Comparison of ENCODE assay signal across 9 cellular contexts in the genomic region with DNA sequence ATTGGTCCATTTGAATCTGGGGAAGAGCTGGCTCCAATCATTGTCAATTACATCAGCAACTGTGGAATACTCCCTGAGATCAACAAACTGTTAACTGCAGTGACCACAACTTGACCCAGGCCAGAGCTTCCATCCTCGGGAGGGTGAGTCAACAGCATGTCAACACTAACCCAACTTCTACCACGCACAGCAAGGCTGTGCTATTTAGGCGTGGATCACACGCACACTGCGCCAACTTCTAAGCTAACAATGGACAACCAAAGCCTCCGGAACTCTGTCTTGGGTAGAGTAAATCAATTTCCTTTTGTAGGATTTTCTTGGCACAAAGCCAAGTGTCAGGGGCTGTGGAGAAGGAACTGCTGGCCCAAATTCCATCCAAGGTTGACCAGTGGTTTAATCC. TPM values are rescaled to one million over a fixed set of nuclear protein-coding genes. Genes with fewer than 3 reads are reported as not detected.
DNase-seq lines count a peak whose midpoint lies in the region; ATAC-seq and TF ChIP-seq lines count a peak whose summit lies in the region.
"Had no signal": no experiment of that assay in that cellular context is flagged by ENCODE, and none has a peak within 500 bp of the region (broad histone marks: within the 10 kb centered on the region; RNA-seq: fewer than 3 reads in every experiment).

No MANE protein-coding gene starts in this region.

- peak overlapping the region; percentile 88 for H3K27ac Mint-ChIP-seq in WTC11
- no peak overlapping the region for H3K27ac Mint-ChIP-seq in activated naive CD8-positive, alpha-beta T cell treated with anti-CD3 and anti-CD28 coated beads, Interleukin-2, amount 50 U/mL, for 24 hours
- H3K27ac Mint-ChIP-seq: B cell had no signal

- H3K4me1 ChIP-seq in right atrium auricular region (peaks cover 0 to 45% of the 10 kb centered on the region in 2 donors), tibial artery (peaks cover 0 to 25% (median 11%) of the 10 kb centered on the region in 4 donors)

- no peak overlapping the region for H3K4me3 Mint-ChIP-seq in WTC11
- H3K4me3 Mint-ChIP-seq in activated naive CD8-positive, alpha-beta T cell treated with anti-CD3 and anti-CD28 coated beads, Interleukin-2, amount 50 U/mL, for 24 hours = no peak overlapping the region
- H3K4me3 Mint-ChIP-seq: B cell had no signal

- POLR2A ChIA-PET in WTC11 (lab: Charles Lee) = interaction anchor here (0.6 kb wide), 1 partner anchor 12 kb away, joined by 6 read pairs; no protein-coding TSS in a partner anchor

- H3K27ac ChIP-seq in right atrium auricular region (peak overlapping the region; percentile 18 to 55), tibial artery (no peak overlapping the region)

- H3K4me3 ChIP-seq in right atrium auricular region = no peak overlapping the region
- no peak overlapping the region for H3K4me3 ChIP-seq in tibial artery

- no peaks in the 10 kb centered on the region for H3K9me3 ChIP-seq in right atrium auricular region
- no peaks in the 10 kb centered on the region for H3K9me3 ChIP-seq in tibial artery

- H3K27me3 ChIP-seq in right atrium auricular region (no peaks in the 10 kb centered on the region), tibial artery (no peaks in the 10 kb centered on the region)

- H3K27me3 Mint-ChIP-seq in WTC11 (ENCODE audit: low read depth) = no peaks in the 10 kb centered on the region
- H3K27me3 Mint-ChIP-seq in activated naive CD8-positive, alpha-beta T cell treated with anti-CD3 and anti-CD28 coated beads, Interleukin-2, amount 50 U/mL, for 24 hours = no peaks in the 10 kb centered on the region
- H3K27me3 Mint-ChIP-seq: B cell had no signal

- intact Hi-C loops in tibial artery (cut with DNase I; ENCODE audit: low total_unique reads) = no loop called here

- H3K36me3 ChIP-seq in right atrium auricular region = no peaks in the 10 kb centered on the region
- no peaks in the 10 kb centered on the region for H3K36me3 ChIP-seq in tibial artery

- CTCF ChIA-PET in WTC11 (lab: Charles Lee) = interaction anchor here (1.1 kb wide), 2 partner anchors 9 to 31 kb away, joined by 3 read pairs; no protein-coding TSS in a partner anchor

- no peaks in the 10 kb centered on the region for H3K9me3 Mint-ChIP-seq in WTC11
- no peaks in the 10 kb centered on the region for H3K9me3 Mint-ChIP-seq in activated naive CD8-positive, alpha-beta T cell treated with anti-CD3 and anti-CD28 coated beads, Interleukin-2, amount 50 U/mL, for 24 hours

- ATAC-seq in WTC11 = no peak
- no peak for ATAC-seq in activated naive CD8-positive, alpha-beta T cell treated with anti-CD3 and anti-CD28 coated beads, Interleukin-2, amount 50 U/mL, for 24 hours
- no peak for ATAC-seq in HG02798 (IDR thresholded peaks at IDR 0.05; ENCODE audit: poor library complexity, unreplicated experiment)

- peaks cover 27% of the 10 kb centered on the region for H3K36me3 Mint-ChIP-seq in WTC11
- H3K36me3 Mint-ChIP-seq in activated naive CD8-positive, alpha-beta T cell treated with anti-CD3 and anti-CD28 coated beads, Interleukin-2, amount 50 U/mL, for 24 hours (ENCODE audit: low read depth) = peaks cover 3% of the 10 kb centered on the region

- no peak for TF ChIP-seq CTCF in WTC11 (IDR thresholded peaks at IDR 0.05)
- no peak for TF ChIP-seq CTCF in right atrium auricular region (IDR thresholded peaks at IDR 0.05)
- no peak for TF ChIP-seq CTCF in tibial artery (IDR thresholded peaks at IDR 0.05)

- peak; percentile 35 for DNase-seq in NCI-H146 (lab: John Stamatoyannopoulos, UW)
- DNase-seq in NCI-H146 treated with DMSO at 0.1 percent for 48 hours (lab: John Stamatoyannopoulos, UW; ENCODE audit: unreplicated experiment) = no peak
- no peak for DNase-seq in WTC11 (ENCODE audit: low spot score)
- DNase-seq in right atrium auricular region (ENCODE audit: low spot score) = peak; percentile 84
- DNase-seq in tibial artery = peak; percentile 60 to 72
- no peak for DNase-seq in inferior parietal cortex (ENCODE audit: extremely low spot score)
- DNase-seq in activated naive CD8-positive, alpha-beta T cell treated with anti-CD3 and anti-CD28 coated beads, Interleukin-2, amount 50 U/mL, for 24 hours = no peak

- peaks cover 79% of the 10 kb centered on the region for H3K4me1 Mint-ChIP-seq in WTC11
- peaks cover 10% of the 10 kb centered on the region for H3K4me1 Mint-ChIP-seq in activated naive CD8-positive, alpha-beta T cell treated with anti-CD3 and anti-CD28 coated beads, Interleukin-2, amount 50 U/mL, for 24 hours

TF ChIP-seq in WTC11, 78 proteins besides CTCF, POLR2A, EP300 and RAD21:
- TF ChIP-seq, protein P1, sequence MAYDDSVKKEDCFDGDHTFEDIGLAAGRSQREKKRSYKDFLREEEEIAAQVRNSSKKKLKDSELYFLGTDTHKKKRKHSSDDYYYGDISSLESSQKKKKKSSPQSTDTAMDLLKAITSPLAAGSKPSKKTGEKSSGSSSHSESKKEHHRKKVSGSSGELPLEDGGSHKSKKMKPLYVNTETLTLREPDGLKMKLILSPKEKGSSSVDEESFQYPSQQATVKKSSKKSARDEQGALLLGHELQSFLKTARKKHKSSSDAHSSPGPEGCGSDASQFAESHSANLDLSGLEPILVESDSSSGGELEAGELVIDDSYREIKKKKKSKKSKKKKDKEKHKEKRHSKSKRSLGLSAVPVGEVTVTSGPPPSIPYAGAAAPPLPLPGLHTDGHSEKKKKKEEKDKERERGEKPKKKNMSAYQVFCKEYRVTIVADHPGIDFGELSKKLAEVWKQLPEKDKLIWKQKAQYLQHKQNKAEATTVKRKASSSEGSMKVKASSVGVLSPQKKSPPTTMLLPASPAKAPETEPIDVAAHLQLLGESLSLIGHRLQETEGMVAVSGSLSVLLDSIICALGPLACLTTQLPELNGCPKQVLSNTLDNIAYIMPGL (CRISPR knock-in tag; IDR thresholded peaks at IDR 0.05) = no peak
- no peak for TF ChIP-seq IRF2 (CRISPR knock-in tag; IDR thresholded peaks at IDR 0.05; ENCODE audit: borderline replicate concordance, low read depth)
- TF ChIP-seq ETV6 (CRISPR knock-in tag; IDR thresholded peaks at IDR 0.05) = no peak
- TF ChIP-seq AR (CRISPR knock-in tag; IDR thresholded peaks at IDR 0.05) = no peak
- no peak for TF ChIP-seq ESRRA (CRISPR knock-in tag; IDR thresholded peaks at IDR 0.05; ENCODE audit: borderline replicate concordance)
- no peak for TF ChIP-seq NR1H2 (CRISPR knock-in tag; IDR thresholded peaks at IDR 0.05)
- TF ChIP-seq, protein P2, sequence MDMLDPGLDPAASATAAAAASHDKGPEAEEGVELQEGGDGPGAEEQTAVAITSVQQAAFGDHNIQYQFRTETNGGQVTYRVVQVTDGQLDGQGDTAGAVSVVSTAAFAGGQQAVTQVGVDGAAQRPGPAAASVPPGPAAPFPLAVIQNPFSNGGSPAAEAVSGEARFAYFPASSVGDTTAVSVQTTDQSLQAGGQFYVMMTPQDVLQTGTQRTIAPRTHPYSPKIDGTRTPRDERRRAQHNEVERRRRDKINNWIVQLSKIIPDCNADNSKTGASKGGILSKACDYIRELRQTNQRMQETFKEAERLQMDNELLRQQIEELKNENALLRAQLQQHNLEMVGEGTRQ (CRISPR knock-in tag; IDR thresholded peaks at IDR 0.05) = no peak
- TF ChIP-seq E2F1 (CRISPR knock-in tag; IDR thresholded peaks at IDR 0.05) = no peak
- TF ChIP-seq FOXK1 (CRISPR knock-in tag; IDR thresholded peaks at IDR 0.05) = no peak
TF ChIP-seq in WTC11: peak in this region for 0.

RNA-seq across cellular contexts. Expression of gene APP, which starts 30.4 kb away (rescaled TPM):
- total RNA-seq in WTC11 (2021) (560 to 657 TPM (median 656 TPM) in 3 replicates), right atrium auricular region (100 to 1,000 TPM; 326 to 389 TPM)

Comparison
In these comparisons a context has a peak if more than half of its experiments do, and no peak if none do; other contexts are left out.
1. DNase-seq: peak in NCI-H146 (single experiment), right atrium auricular region (single experiment) and tibial artery (2 of 2); none in NCI-H146 treated with DMSO at 0.1 percent for 48 hours (single experiment), WTC11 (single experiment), inferior parietal cortex (single experiment) and activated naive CD8-positive, alpha-beta T cell treated with anti-CD3 and anti-CD28 coated beads, Interleukin-2, amount 50 U/mL, for 24 hours (single experiment).
2. H3K27ac ChIP-seq: peak in right atrium auricular region (2 of 2); none in tibial artery (0 of 2).